ENCODE assay signal across 8 cellular contexts in genomic region chr11:504053-504993, GRCh38. TPM values are rescaled to one million over a fixed set of nuclear protein-coding genes. Genes with fewer than 3 reads are reported as not detected.
DNase-seq lines count a peak whose midpoint lies in the region; TF ChIP-seq lines count a peak whose summit lies in the region.

No MANE protein-coding gene starts in this region.

- no peaks in the 10 kb centered on the region for H3K9me2 ChIP-seq in Loucy (replicated peaks; ENCODE audit: low read depth, low read length)

- H3K4me3 ChIP-seq in BLaER1 (peak overlapping the region; percentile 56), Loucy (ENCODE audit: low read length, poor library complexity, severe bottlenecking) (peak overlapping the region; percentile 100), breast epithelium (peak overlapping the region; percentile 55 to 88 (median 60)), liver (ENCODE audit: low read depth in 1 of 3, low read length in 3 of 3) (peak overlapping the region in 2 of 3 donors; percentile 5 to 37), thyroid gland (replicated peaks in 1 of 3) (peak overlapping the region; percentile 2 to 32 (median 2))

- H3K9ac ChIP-seq in BLaER1 (peak overlapping the region; percentile 42; the same call in 1 of the 2 replicates), Loucy (ENCODE audit: low read depth, low read length, poor library complexity, severe bottlenecking) (peak overlapping the region; percentile 97), liver (ENCODE audit: low read depth in 1 of 2, low read length in 2 of 2) (peak overlapping the region in 1 of 2 donors; percentile 21)

- H3K27me3 ChIP-seq in BLaER1 (peaks cover 31% of the 10 kb centered on the region), Loucy (ENCODE audit: insufficient read depth, low read length, poor library complexity, severe bottlenecking) (no peaks in the 10 kb centered on the region), breast epithelium (no peaks in the 10 kb centered on the region), liver (ENCODE audit: control insufficient read depth in 4 of 4, insufficient read depth in 4 of 4, low read length in 3 of 4) (no peaks in the 10 kb centered on the region), thyroid gland (no peaks in the 10 kb centered on the region)

- intact Hi-C loops in breast epithelium (cut with DNase I; ENCODE audit: low total_unique reads), result no loop called here
- intact Hi-C loops in thyroid gland (cut with DNase I), result loop anchor here (5.0 to 10.0 kb wide), 2 partner anchors 52 to 300 kb away; partner anchors contain the start of genes BET1L, PTDSS2 and RIC8A

- no peak overlapping the region for H3K27ac ChIP-seq in BLaER1
- peak overlapping the region; percentile 63 to 74 for H3K27ac ChIP-seq in breast epithelium
- peak overlapping the region; percentile 39 to 63 for H3K27ac ChIP-seq in liver (ENCODE audit: low read depth in 1 of 2, low read length in 2 of 2)
- H3K27ac ChIP-seq in thyroid gland, result peak overlapping the region in 2 of 3 donors; percentile 27 to 47

- CTCF ChIA-PET in GM10248 (lab: Yijun Ruan, JAX), result interaction anchor here (1.1 to 7.2 kb wide), 4 partner anchors 14 to 72 kb away, joined by 3 to 55 read pairs (median 5); no protein-coding TSS in a partner anchor

- H3K36me3 ChIP-seq in BLaER1 (peaks cover 40% of the 10 kb centered on the region), Loucy (ENCODE audit: insufficient read depth, low read length) (peaks cover 14% of the 10 kb centered on the region; the same call in 1 of the 2 replicates), breast epithelium (peaks cover 14% of the 10 kb centered on the region), liver (ENCODE audit: control insufficient read depth in 4 of 4, insufficient read depth in 3 of 4, low read depth in 1 of 4, low read length in 3 of 4) (peaks cover 11 to 21% (median 12%) of the 10 kb centered on the region in 4 donors), thyroid gland (peaks cover 20 to 26% of the 10 kb centered on the region in 2 donors)

- TF ChIP-seq CTCF in Loucy (conservative IDR thresholded peaks at IDR 0.05; ENCODE audit: low read length) (no peak), breast epithelium (IDR thresholded peaks at IDR 0.05) (no peak), liver (IDR thresholded peaks at IDR 0.05; ENCODE audit: low read depth, low read length, missing input control) (no peak), thyroid gland (IDR thresholded peaks at IDR 0.05) (no peak), GM10248 (IDR thresholded peaks at IDR 0.05; ENCODE audit: control extremely low read depth, extremely low read depth, low read depth, missing control alignments) (no peak)

- H3K79me2 ChIP-seq in Loucy (ENCODE audit: insufficient read depth, low read length), result peaks cover 40% of the 10 kb centered on the region

- no peak for DNase-seq in breast epithelium (ENCODE audit: low spot score in 2 of 2)
- DNase-seq in thyroid gland, result peak; percentile 55 to 63
- DNase-seq in GM10248 (ENCODE audit: extremely low spot score), result no peak
- no peak for DNase-seq in DMS53 treated with DMSO at 0.1 percent for 48 hours (lab: John Stamatoyannopoulos, UW; ENCODE audit: unreplicated experiment)
- DNase-seq in glomerular visceral epithelial cell (ENCODE audit: extremely low spot score), result no peak

- H2AFZ ChIP-seq in Loucy (ENCODE audit: low read length), result no peak overlapping the region

- POLR2A ChIA-PET in GM10248 (lab: Yijun Ruan, JAX), result no interaction called here

- H4K20me1 ChIP-seq in BLaER1 (peaks cover 67% of the 10 kb centered on the region), Loucy (ENCODE audit: insufficient read depth, low read length, poor library complexity, severe bottlenecking) (peaks cover 13% of the 10 kb centered on the region)

- TF ChIP-seq POLR2A in breast epithelium (IDR thresholded peaks at IDR 0.05) (no peak), thyroid gland (IDR thresholded peaks at IDR 0.05) (no peak)

- no peaks in the 10 kb centered on the region for H3K9me3 ChIP-seq in BLaER1
- H3K9me3 ChIP-seq in Loucy (ENCODE audit: insufficient read depth, low read depth, low read length), result no peaks in the 10 kb centered on the region
- H3K9me3 ChIP-seq in breast epithelium, result no peaks in the 10 kb centered on the region
- no peaks in the 10 kb centered on the region for H3K9me3 ChIP-seq in liver (ENCODE audit: control insufficient read depth in 4 of 4, low read length in 3 of 4)
- no peaks in the 10 kb centered on the region for H3K9me3 ChIP-seq in thyroid gland

- 41% methylated on average over 72 of the region's 72 CpGs for WGBS in liver
- 10 to 23% methylated on average over 21 to 40 of the region's 72 CpGs for WGBS in thyroid gland, 2 donors

- H3K4me1 ChIP-seq in BLaER1 (peaks cover 35% of the 10 kb centered on the region), Loucy (ENCODE audit: insufficient read depth, low read length, poor library complexity, severe bottlenecking) (peaks cover 9% of the 10 kb centered on the region), breast epithelium (peaks cover 9 to 15% of the 10 kb centered on the region in 2 donors), liver (ENCODE audit: control insufficient read depth in 4 of 4, insufficient read depth in 4 of 4, low read length in 3 of 4) (peaks cover 12 to 33% (median 24%) of the 10 kb centered on the region in 4 donors), thyroid gland (peaks cover 31 to 44% of the 10 kb centered on the region in 2 donors)

- peaks cover 5% of the 10 kb centered on the region; the same call in 1 of the 2 replicates for H3F3A ChIP-seq in Loucy (ENCODE audit: low read depth)

- TF ChIP-seq RAD21 in liver (IDR thresholded peaks at IDR 0.05), result no peak

- H3K4me2 ChIP-seq in BLaER1 (peak overlapping the region; percentile 63), Loucy (ENCODE audit: low read depth, low read length, poor library complexity, severe bottlenecking) (peak overlapping the region; percentile 95)

TF ChIP-seq in liver, 16 proteins besides CTCF, POLR2A, EP300 and RAD21 (continues in another document):
- TF ChIP-seq GABPA (IDR thresholded peaks at IDR 0.05 in 1 of 2, conservative IDR thresholded peaks at IDR 0.05 in 1 of 2), result no peak
- no peak for TF ChIP-seq REST (IDR thresholded peaks at IDR 0.05)
- no peak for TF ChIP-seq TAF1 (conservative IDR thresholded peaks at IDR 0.05)
- no peak for TF ChIP-seq HNF4G (IDR thresholded peaks at IDR 0.05)
- TF ChIP-seq RXRA (IDR thresholded peaks at IDR 0.05), result no peak
- TF ChIP-seq JUND (IDR thresholded peaks at IDR 0.05), result no peak
- no peak for TF ChIP-seq FOXA1 (IDR thresholded peaks at IDR 0.05)
- no peak for TF ChIP-seq SP1 (IDR thresholded peaks at IDR 0.05)
- no peak for TF ChIP-seq FOXA2 (IDR thresholded peaks at IDR 0.05)
- no peak for TF ChIP-seq HNF4A (conservative IDR thresholded peaks at IDR 0.05)

RNA-seq across cellular contexts. Expression of gene RNH1, which starts 2.7 kb away (rescaled TPM):
- total RNA-seq in breast epithelium, result 100 to 1,000 TPM; 139 to 249 (median 209) TPM
- 10 to 100 TPM; 68.5 to 77.8 TPM for total RNA-seq in liver
- 10 to 100 TPM; 75.7 to 99.1 TPM for polyA plus RNA-seq in liver
- total RNA-seq in thyroid gland, result 100 to 1,000 TPM; 191 to 259 (median 231) TPM

RNA-seq across cellular contexts. Expression of gene HRAS, which starts 31.1 kb away (rescaled TPM):
- total RNA-seq in breast epithelium (10 to 100 TPM; 33.2 to 50.1 (median 33.4) TPM), liver (1 to 10 TPM; 4.7 to 8.6 TPM), thyroid gland (10 to 100 TPM; 16.9 to 41.3 (median 29.9) TPM)
- 10 to 100 TPM; 13.2 to 17.4 TPM for polyA plus RNA-seq in liver

RNA-seq across cellular contexts. Expression of gene LRRC56, which starts 33.0 kb away (rescaled TPM):
- 1 to 10 TPM in 2 of 3 donors, under 1 TPM in 1; 0.16 to 1.6 (median 1.3) TPM for total RNA-seq in breast epithelium
- under 1 TPM; 0.17 to 0.23 TPM for total RNA-seq in liver
- under 1 TPM; 0.08 to 0.46 TPM for polyA plus RNA-seq in liver
- 1 to 10 TPM; 1.7 to 2.6 (median 2.3) TPM for total RNA-seq in thyroid gland

RNA-seq across cellular contexts. Expression of gene PTDSS2, which starts 54.2 kb away (rescaled TPM):
- total RNA-seq in breast epithelium, result 10 to 100 TPM; 23.8 to 53.7 (median 33.1) TPM
- total RNA-seq in liver, result 10 to 100 TPM; 12.0 to 15.6 TPM
- polyA plus RNA-seq in liver, result 1 to 10 TPM; 5.1 to 8.4 TPM
- 10 to 100 TPM; 40.8 to 69.9 (median 41.7) TPM for total RNA-seq in thyroid gland

RNA-seq across cellular contexts. Expression of gene LMNTD2, which starts 56.2 kb away (rescaled TPM):
- total RNA-seq in breast epithelium (1 to 10 TPM; 2.6 to 6.1 (median 5.2) TPM), liver (1 to 10 TPM; 1.2 to 2.9 TPM), thyroid gland (1 to 10 TPM; 4.2 to 8.8 (median 6.6) TPM)
- 1 to 10 TPM; 1.6 to 4.6 TPM for polyA plus RNA-seq in liver

Comparison
In these comparisons a context has a peak if more than half of its experiments do, and no peak if none do; other contexts are left out.
1. H3K4me3 ChIP-seq: peak in every context shown above with its lines; median percentile 100 in Loucy; 60 in breast epithelium; 56 in BLaER1; 21 in liver; 2 in thyroid gland.
2. DNase-seq: peak in thyroid gland (2 of 2); none in breast epithelium (0 of 2), GM10248 (single experiment), DMS53 treated with DMSO at 0.1 percent for 48 hours (single experiment) and glomerular visceral epithelial cell (single experiment).